In genomic region chr2:190413421-190413820, GRCh38 we compare ENCODE assay signal across 1 cellular context.
TF ChIP-seq lines count a peak whose summit lies in the region.

No MANE protein-coding gene starts in this region.

TF ChIP-seq in H1, 55 proteins besides CTCF, POLR2A, EP300 and RAD21 (continued from another document):
- TF ChIP-seq, protein P1, sequence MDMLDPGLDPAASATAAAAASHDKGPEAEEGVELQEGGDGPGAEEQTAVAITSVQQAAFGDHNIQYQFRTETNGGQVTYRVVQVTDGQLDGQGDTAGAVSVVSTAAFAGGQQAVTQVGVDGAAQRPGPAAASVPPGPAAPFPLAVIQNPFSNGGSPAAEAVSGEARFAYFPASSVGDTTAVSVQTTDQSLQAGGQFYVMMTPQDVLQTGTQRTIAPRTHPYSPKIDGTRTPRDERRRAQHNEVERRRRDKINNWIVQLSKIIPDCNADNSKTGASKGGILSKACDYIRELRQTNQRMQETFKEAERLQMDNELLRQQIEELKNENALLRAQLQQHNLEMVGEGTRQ (IDR thresholded peaks at IDR 0.05; ENCODE audit: low read length), result no peak
- TF ChIP-seq POU5F1 (IDR thresholded peaks at IDR 0.05; ENCODE audit: low read depth, low read length) (no peak), SIRT6 (IDR thresholded peaks at IDR 0.05; ENCODE audit: low read length) (no peak), JUN (IDR thresholded peaks at IDR 0.05; ENCODE audit: low read depth, low read length) (no peak), BRCA1 (IDR thresholded peaks at IDR 0.05; ENCODE audit: low read depth, low read length) (no peak), SIN3A (conservative IDR thresholded peaks at IDR 0.05 in 1 of 2, IDR thresholded peaks at IDR 0.05 in 1 of 2; ENCODE audit: low read depth in 1 of 2, low read length in 2 of 2) (no peak), SRF (IDR thresholded peaks at IDR 0.05; ENCODE audit: low read depth, low read length) (no peak)
- TF ChIP-seq, protein P2, sequence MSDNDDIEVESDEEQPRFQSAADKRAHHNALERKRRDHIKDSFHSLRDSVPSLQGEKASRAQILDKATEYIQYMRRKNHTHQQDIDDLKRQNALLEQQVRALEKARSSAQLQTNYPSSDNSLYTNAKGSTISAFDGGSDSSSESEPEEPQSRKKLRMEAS (IDR thresholded peaks at IDR 0.05), result no peak
